In the genomic region with DNA sequence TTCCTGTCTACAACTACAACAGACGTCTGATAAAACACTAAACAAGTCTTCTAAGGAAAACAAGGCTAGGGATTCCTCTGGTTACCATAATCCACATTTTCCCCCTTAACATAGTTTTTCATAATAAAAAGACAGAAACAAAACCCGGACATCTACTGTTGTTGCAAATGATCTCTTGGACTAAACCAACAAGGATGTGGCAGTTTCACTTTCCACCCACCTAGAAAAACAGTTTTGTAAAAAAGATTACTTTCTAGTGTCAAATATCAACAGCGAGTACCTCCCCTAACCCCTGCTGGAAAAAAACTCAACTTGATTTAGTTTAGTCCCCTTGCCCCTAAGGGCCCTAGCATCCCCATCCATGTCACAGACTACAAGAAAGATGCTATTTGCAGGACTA, we compare ENCODE assay signal across 10 cellular contexts. TPM values are rescaled to one million over a fixed set of nuclear protein-coding genes. Genes with fewer than 3 reads are reported as not detected.
A peak's percentile ranks its signal among the peaks of the same experiment; 100 is the strongest.
DNase-seq lines count a peak whose midpoint lies in the region; ATAC-seq, FAIRE-seq and TF ChIP-seq lines count a peak whose summit lies in the region.
"Had no signal": no experiment of that assay in that cellular context is flagged by ENCODE, and none has a peak within 500 bp of the region (broad histone marks: within the 10 kb centered on the region; RNA-seq: fewer than 3 reads in every experiment).

No MANE protein-coding gene starts in this region.

- H3K36me3 Mint-ChIP-seq in activated naive CD4-positive, alpha-beta T cell treated with anti-CD3 and anti-CD28 coated beads, Interleukin-2, amount 50 U/mL, for 24 hours, result peaks cover 15% of the 10 kb centered on the region
- H3K36me3 Mint-ChIP-seq in activated CD4-positive, alpha-beta memory T cell treated with anti-CD3 and anti-CD28 coated beads for 36 hours, result peaks cover 61% of the 10 kb centered on the region

- TF ChIP-seq CTCF in HepG2 (CRISPR knock-in tag; IDR thresholded peaks at IDR 0.05) (no peak), stomach (IDR thresholded peaks at IDR 0.05) (no peak)

- POLR2A ChIA-PET in activated CD4-positive, alpha-beta memory T cell treated with anti-CD3 and anti-CD28 coated beads for 36 hours (lab: Charles Lee), result interaction anchor here (0.8 kb wide), 1 partner anchor 17 kb away, joined by 3 read pairs; no protein-coding TSS in a partner anchor
- POLR2A ChIA-PET in HepG2 (lab: Yijun Ruan, JAX), result interaction anchor here (1.5 kb wide), 1 partner anchor 60 kb away, joined by 3 read pairs; a partner anchor contains a TSS

- no peak for ATAC-seq in HepG2

- in situ Hi-C loops in HepG2 (cut with HindIII; ENCODE audit: extremely low pct_ligation_motif_present, low pct_unique_long_range_greater_than_20kb), result no loop called here

- H3K27ac ChIP-seq in HepG2 (ENCODE audit: extremely low read length, insufficient read depth, low read length) (peak overlapping the region; percentile 30), stomach (peak overlapping the region in 4 of 5 donors; percentile 61 to 81 (median 68))
- H3K27ac ChIP-seq: SJCRH30 had no signal

- H3K9ac ChIP-seq in HepG2 (ENCODE audit: insufficient read depth, low read depth, low read length), result no peak overlapping the region

- no peaks in the 10 kb centered on the region for H3K9me3 ChIP-seq in HepG2 (ENCODE audit: low read length)
- H3K9me3 ChIP-seq in stomach, result no peaks in the 10 kb centered on the region
- H3K9me3 ChIP-seq: SJCRH30 had no signal

- no TSS peak for BruUV-seq in HepG2 (replicated peaks; lab: Mats Ljungman, UMichigan)

- DNase-seq in activated naive CD4-positive, alpha-beta T cell treated with anti-CD3 and anti-CD28 coated beads, Interleukin-2, amount 50 U/mL, for 16 hours, result no peak
- DNase-seq in activated CD4-positive, alpha-beta memory T cell treated with anti-CD3 and anti-CD28 coated beads for 36 hours, result no peak
- no peak for DNase-seq in HepG2 (ENCODE audit: low spot score)
- no peak for DNase-seq in stomach
- no peak for DNase-seq in activated effector memory CD4-positive, alpha-beta T cell treated with Interleukin-2 at 50 U/mL for 16 hours
- DNase-seq in germinal center (ENCODE audit: low spot score), result no peak
- DNase-seq in NAMALWA (ENCODE audit: low spot score), result no peak
- DNase-seq: SJCRH30 had no signal

- CTCF ChIA-PET in activated CD4-positive, alpha-beta memory T cell treated with anti-CD3 and anti-CD28 coated beads for 36 hours (lab: Charles Lee), result interaction anchor here (0.8 to 1.2 kb wide), 5 partner anchors 12 to 145 kb away, joined by 3 to 4 read pairs (median 3); a partner anchor contains a TSS
- CTCF ChIA-PET in HepG2 (lab: Yijun Ruan, JAX; ENCODE audit: low intra/inter-chr PET ratio, low total read pairs), result no interaction called here

- H3K27me3 Mint-ChIP-seq in activated naive CD4-positive, alpha-beta T cell treated with anti-CD3 and anti-CD28 coated beads, Interleukin-2, amount 50 U/mL, for 24 hours, result no peaks in the 10 kb centered on the region
- no peaks in the 10 kb centered on the region for H3K27me3 Mint-ChIP-seq in activated CD4-positive, alpha-beta memory T cell treated with anti-CD3 and anti-CD28 coated beads for 36 hours

- no peaks in the 10 kb centered on the region; the same call in 1 of the 2 replicates for H4K20me1 ChIP-seq in HepG2 (ENCODE audit: insufficient read depth, low read length)

- H3K4me3 ChIP-seq in HepG2 (replicated peaks in 1 of 3; ENCODE audit: insufficient read depth in 1 of 3, low read depth in 2 of 3, low read length in 3 of 3) (no peak overlapping the region), stomach (no peak overlapping the region)
- H3K4me3 ChIP-seq: SJCRH30 had no signal

- TF ChIP-seq POLR2A in HepG2 (IDR thresholded peaks at IDR 0.05; ENCODE audit: insufficient read depth in 1 of 2, low read depth in 2 of 2, low read length in 2 of 2), result no peak
- TF ChIP-seq POLR2A in stomach (IDR thresholded peaks at IDR 0.05), result no peak

- TF ChIP-seq EP300 in HepG2 (IDR thresholded peaks at IDR 0.05; ENCODE audit: low read depth in 2 of 2, low read length in 2 of 2), result no peak
- no peak for TF ChIP-seq EP300 in HepG2 (CRISPR knock-in tag; IDR thresholded peaks at IDR 0.05; ENCODE audit: borderline replicate concordance)
- no peak for TF ChIP-seq EP300 in stomach (IDR thresholded peaks at IDR 0.05)

- peaks cover 5% of the 10 kb centered on the region for H3K79me2 ChIP-seq in HepG2 (ENCODE audit: insufficient read depth, low read length)

- TF ChIP-seq RAD21 in HepG2 (CRISPR knock-in tag; IDR thresholded peaks at IDR 0.05), result no peak

- FAIRE-seq in HepG2 (lab: Jason Lieb, UNC), result no peak

- H3K4me3 Mint-ChIP-seq in activated naive CD4-positive, alpha-beta T cell treated with anti-CD3 and anti-CD28 coated beads, Interleukin-2, amount 50 U/mL, for 24 hours, result no peak overlapping the region
- H3K4me3 Mint-ChIP-seq in activated CD4-positive, alpha-beta memory T cell treated with anti-CD3 and anti-CD28 coated beads for 36 hours, result no peak overlapping the region

- no peak overlapping the region for H2AFZ ChIP-seq in HepG2 (ENCODE audit: low read length)

- H3K36me3 ChIP-seq in HepG2 (replicated peaks in 1 of 2; ENCODE audit: control insufficient read depth in 1 of 2, insufficient read depth in 2 of 2, low read length in 2 of 2) (peaks cover 28 to 86% of the 10 kb centered on the region in 2 experiments), stomach (peaks cover 60 to 75% (median 73%) of the 10 kb centered on the region in 4 donors)

- H3K4me1 Mint-ChIP-seq in activated naive CD4-positive, alpha-beta T cell treated with anti-CD3 and anti-CD28 coated beads, Interleukin-2, amount 50 U/mL, for 24 hours, result peaks cover 57% of the 10 kb centered on the region
- H3K4me1 Mint-ChIP-seq in activated CD4-positive, alpha-beta memory T cell treated with anti-CD3 and anti-CD28 coated beads for 36 hours (ENCODE audit: low read depth), result peaks cover 66% of the 10 kb centered on the region

- no peaks in the 10 kb centered on the region for H3K9me3 Mint-ChIP-seq in activated naive CD4-positive, alpha-beta T cell treated with anti-CD3 and anti-CD28 coated beads, Interleukin-2, amount 50 U/mL, for 24 hours
- no peaks in the 10 kb centered on the region for H3K9me3 Mint-ChIP-seq in activated CD4-positive, alpha-beta memory T cell treated with anti-CD3 and anti-CD28 coated beads for 36 hours

- H3K27ac Mint-ChIP-seq in activated naive CD4-positive, alpha-beta T cell treated with anti-CD3 and anti-CD28 coated beads, Interleukin-2, amount 50 U/mL, for 24 hours, result peak overlapping the region; percentile 92
- H3K27ac Mint-ChIP-seq in activated CD4-positive, alpha-beta memory T cell treated with anti-CD3 and anti-CD28 coated beads for 36 hours, result peak overlapping the region; percentile 87

- WGBS in HepG2 (ENCODE audit: low lambda C conversion rate), result 91% methylated on average over 3 of the region's 3 CpGs
- WGBS in stomach, 5 donors, result 33 to 39% (median 35%) methylated on average over 3 of the region's 3 CpGs

- intact Hi-C loops in activated CD4-positive, alpha-beta memory T cell treated with anti-CD3 and anti-CD28 coated beads for 36 hours (cut with micrococcal nuclease), result no loop called here
- intact Hi-C loops in HepG2 (cut with micrococcal nuclease; ENCODE audit: unreplicated experiment), result no loop called here
- intact Hi-C loops in stomach (cut with DNase I; ENCODE audit: low total_unique reads), result no loop called here

- H3K27me3 ChIP-seq in HepG2 (ENCODE audit: control insufficient read depth in 1 of 2, insufficient read depth in 2 of 2, low read length in 2 of 2) (no peaks in the 10 kb centered on the region), stomach (no peaks in the 10 kb centered on the region)
- H3K27me3 ChIP-seq: SJCRH30 had no signal

- H3K4me2 ChIP-seq in HepG2 (ENCODE audit: low read depth, low read length), result no peak overlapping the region

- no peaks in the 10 kb centered on the region for H3K4me1 ChIP-seq in HepG2 (ENCODE audit: insufficient read depth, low read length)
- H3K4me1 ChIP-seq in stomach, result peaks cover 42 to 93% (median 72%) of the 10 kb centered on the region in 4 donors

RNA-seq across cellular contexts. Expression of a gene that starts 5.4 kb away (rescaled TPM):
- total RNA-seq in activated CD4-positive, alpha-beta memory T cell treated with anti-CD3 and anti-CD28 coated beads for 36 hours, result not detected
- total RNA-seq in HepG2 (2016; rRNA removed; fragmentation: Illumina TruSeq; extraction: Trizol) (not detected in 2 replicates), stomach (not detected)
- not detected in 2 replicates for total RNA-seq in HepG2 (2016; cell fraction: cytosol; rRNA removed; fragmentation: Illumina TruSeq; extraction: Trizol; ENCODE audit: low read depth)
- not detected in 2 replicates for total RNA-seq in HepG2 (2016; cell fraction: insoluble cytoplasmic fraction; rRNA removed; fragmentation: Illumina TruSeq; extraction: Trizol)
- total RNA-seq in HepG2 (2016; cell fraction: membrane; rRNA removed; fragmentation: Illumina TruSeq; extraction: Trizol), result not detected in 2 replicates
- not detected in 2 replicates for total RNA-seq in HepG2 (2016; cell fraction: nucleus; rRNA removed; fragmentation: Illumina TruSeq; extraction: Trizol)
- polyA plus RNA-seq in HepG2 (2011; rRNA removed) (not detected in 2 replicates), stomach (under 1 TPM in 1 of 3 donors, not detected in 2; 0.75 TPM)
- polyA plus RNA-seq in HepG2 (2011; cell fraction: cytosol; rRNA removed), result not detected in 2 replicates
- not detected in 2 replicates for polyA plus RNA-seq in HepG2 (2011; cell fraction: nucleus; rRNA removed)
- polyA plus RNA-seq in HepG2 (2012), result 1.0 and 1.8 TPM in 2 replicates
- not detected in 2 replicates for polyA plus RNA-seq in HepG2 (2016; cell fraction: cytosol; fragmentation: Illumina TruSeq; extraction: Trizol; ENCODE audit: low read depth)
- not detected in 2 replicates for polyA plus RNA-seq in HepG2 (2016; cell fraction: insoluble cytoplasmic fraction; fragmentation: Illumina TruSeq; extraction: Trizol; ENCODE audit: low read depth)
- not detected in 2 replicates for polyA plus RNA-seq in HepG2 (2016; cell fraction: membrane; fragmentation: Illumina TruSeq; extraction: Trizol; ENCODE audit: low read depth)
- not detected in 2 replicates for polyA plus RNA-seq in HepG2 (2016; cell fraction: nucleus; fragmentation: Illumina TruSeq; extraction: Trizol; ENCODE audit: insufficient read depth, low read depth)
- polyA minus RNA-seq in HepG2 (2011; rRNA and poly(A)+ RNA removed; ENCODE audit: low replicate concordance), result 0.23 TPM in 1 of 2 replicates, not detected in the other
- not detected in 2 replicates for polyA minus RNA-seq in HepG2 (2011; cell fraction: cytosol; rRNA and poly(A)+ RNA removed)
- not detected in 2 replicates for polyA minus RNA-seq in HepG2 (2011; cell fraction: nucleus; rRNA and poly(A)+ RNA removed)
- total RNA-seq: activated CD8-positive, alpha-beta memory T cell treated with anti-CD3 and anti-CD28 coated beads for 36 hours; SJCRH30 had no signal

RNA-seq across cellular contexts. Expression of a gene that starts 5.6 kb away (rescaled TPM):
- total RNA-seq in activated CD4-positive, alpha-beta memory T cell treated with anti-CD3 and anti-CD28 coated beads for 36 hours, result 10 to 100 TPM; 18.0 to 20.4 TPM
- total RNA-seq in HepG2 (2016; rRNA removed; fragmentation: Illumina TruSeq; extraction: Trizol) (10.2 and 21.1 TPM in 2 replicates), stomach (100 to 1,000 TPM in 3 of 5 donors, 10 to 100 TPM in 2; 29.9 to 144 (median 110) TPM)
- 22.3 and 24.6 TPM in 2 replicates for total RNA-seq in HepG2 (2016; cell fraction: cytosol; rRNA removed; fragmentation: Illumina TruSeq; extraction: Trizol; ENCODE audit: low read depth)
- total RNA-seq in HepG2 (2016; cell fraction: insoluble cytoplasmic fraction; rRNA removed; fragmentation: Illumina TruSeq; extraction: Trizol), result 11.3 and 25.7 TPM in 2 replicates
- total RNA-seq in HepG2 (2016; cell fraction: membrane; rRNA removed; fragmentation: Illumina TruSeq; extraction: Trizol), result 23.1 and 36.2 TPM in 2 replicates
- total RNA-seq in HepG2 (2016; cell fraction: nucleus; rRNA removed; fragmentation: Illumina TruSeq; extraction: Trizol), result 24.8 and 30.8 TPM in 2 replicates
- polyA plus RNA-seq in HepG2 (2011; rRNA removed) (19.5 and 22.6 TPM in 2 replicates), stomach (10 to 100 TPM; 63.4 to 95.9 (median 92.6) TPM)
- polyA plus RNA-seq in HepG2 (2011; cell fraction: cytosol; rRNA removed), result 6.9 and 14.1 TPM in 2 replicates
- polyA plus RNA-seq in HepG2 (2011; cell fraction: nucleus; rRNA removed), result 100 and 124 TPM in 2 replicates
- polyA plus RNA-seq in HepG2 (2012), result 6.1 and 12.6 TPM in 2 replicates
- 18.4 and 24.3 TPM in 2 replicates for polyA plus RNA-seq in HepG2 (2016; cell fraction: cytosol; fragmentation: Illumina TruSeq; extraction: Trizol; ENCODE audit: low read depth)
- polyA plus RNA-seq in HepG2 (2016; cell fraction: insoluble cytoplasmic fraction; fragmentation: Illumina TruSeq; extraction: Trizol; ENCODE audit: low read depth), result 6.2 and 10.5 TPM in 2 replicates
- 18.9 and 31.1 TPM in 2 replicates for polyA plus RNA-seq in HepG2 (2016; cell fraction: membrane; fragmentation: Illumina TruSeq; extraction: Trizol; ENCODE audit: low read depth)
- polyA plus RNA-seq in HepG2 (2016; cell fraction: nucleus; fragmentation: Illumina TruSeq; extraction: Trizol; ENCODE audit: insufficient read depth, low read depth), result 52.6 and 66.2 TPM in 2 replicates
- polyA minus RNA-seq in HepG2 (2011; rRNA and poly(A)+ RNA removed; ENCODE audit: low replicate concordance), result 26.7 and 143 TPM in 2 replicates
- polyA minus RNA-seq in HepG2 (2011; cell fraction: cytosol; rRNA and poly(A)+ RNA removed), result 4.2 and 4.5 TPM in 2 replicates
- 29.2 and 31.8 TPM in 2 replicates for polyA minus RNA-seq in HepG2 (2011; cell fraction: nucleus; rRNA and poly(A)+ RNA removed)

RNA-seq across cellular contexts. Expression of a gene that starts 14.4 kb away (rescaled TPM):
- 10 to 100 TPM; 56.0 to 62.3 TPM for total RNA-seq in activated CD4-positive, alpha-beta memory T cell treated with anti-CD3 and anti-CD28 coated beads for 36 hours
- total RNA-seq in HepG2 (2016; rRNA removed; fragmentation: Illumina TruSeq; extraction: Trizol), result 8.4 and 9.6 TPM in 2 replicates
- total RNA-seq in HepG2 (2016; cell fraction: cytosol; rRNA removed; fragmentation: Illumina TruSeq; extraction: Trizol; ENCODE audit: low read depth), result 1.1 and 1.6 TPM in 2 replicates
- 7.9 and 8.9 TPM in 2 replicates for total RNA-seq in HepG2 (2016; cell fraction: insoluble cytoplasmic fraction; rRNA removed; fragmentation: Illumina TruSeq; extraction: Trizol)
- total RNA-seq in HepG2 (2016; cell fraction: membrane; rRNA removed; fragmentation: Illumina TruSeq; extraction: Trizol), result 3.2 and 4.1 TPM in 2 replicates
- 13.5 and 13.7 TPM in 2 replicates for total RNA-seq in HepG2 (2016; cell fraction: nucleus; rRNA removed; fragmentation: Illumina TruSeq; extraction: Trizol)
- 9.6 TPM in 2 replicates for polyA plus RNA-seq in HepG2 (2011; rRNA removed)
- polyA plus RNA-seq in HepG2 (2011; cell fraction: cytosol; rRNA removed), result 4.2 and 5.2 TPM in 2 replicates
- polyA plus RNA-seq in HepG2 (2011; cell fraction: nucleus; rRNA removed), result 16.3 and 19.6 TPM in 2 replicates
- 18.1 and 29.9 TPM in 2 replicates for polyA plus RNA-seq in HepG2 (2012)
- polyA plus RNA-seq in HepG2 (2016; cell fraction: cytosol; fragmentation: Illumina TruSeq; extraction: Trizol; ENCODE audit: low read depth), result 1.7 and 2.2 TPM in 2 replicates
- 32.0 and 38.8 TPM in 2 replicates for polyA plus RNA-seq in HepG2 (2016; cell fraction: insoluble cytoplasmic fraction; fragmentation: Illumina TruSeq; extraction: Trizol; ENCODE audit: low read depth)
- polyA plus RNA-seq in HepG2 (2016; cell fraction: membrane; fragmentation: Illumina TruSeq; extraction: Trizol; ENCODE audit: low read depth), result 5.2 and 6.2 TPM in 2 replicates
- polyA plus RNA-seq in HepG2 (2016; cell fraction: nucleus; fragmentation: Illumina TruSeq; extraction: Trizol; ENCODE audit: insufficient read depth, low read depth), result 36.3 and 36.5 TPM in 2 replicates
- 7.7 and 18.1 TPM in 2 replicates for polyA minus RNA-seq in HepG2 (2011; rRNA and poly(A)+ RNA removed; ENCODE audit: low replicate concordance)
- 6.1 and 6.7 TPM in 2 replicates for polyA minus RNA-seq in HepG2 (2011; cell fraction: cytosol; rRNA and poly(A)+ RNA removed)
- 24.2 and 25.9 TPM in 2 replicates for polyA minus RNA-seq in HepG2 (2011; cell fraction: nucleus; rRNA and poly(A)+ RNA removed)
- 10 to 100 TPM; 10.3 to 73.5 (median 36.0) TPM for total RNA-seq in stomach
- 10 to 100 TPM; 25.1 to 28.6 (median 27.3) TPM for polyA plus RNA-seq in stomach

RNA-seq across cellular contexts. Expression of a gene that starts 15.4 kb away (rescaled TPM):
- total RNA-seq in activated CD4-positive, alpha-beta memory T cell treated with anti-CD3 and anti-CD28 coated beads for 36 hours, result 10 to 100 TPM; 37.6 to 43.0 TPM
- total RNA-seq in HepG2 (2016; rRNA removed; fragmentation: Illumina TruSeq; extraction: Trizol) (36.4 and 42.5 TPM in 2 replicates), stomach (10 to 100 TPM in 1 of 5 donors, 1 to 10 TPM in 3, under 1 TPM in 1; 0.89 to 26.6 (median 8.2) TPM)
- 24.6 and 27.3 TPM in 2 replicates for total RNA-seq in HepG2 (2016; cell fraction: cytosol; rRNA removed; fragmentation: Illumina TruSeq; extraction: Trizol; ENCODE audit: low read depth)
- 34.2 and 43.0 TPM in 2 replicates for total RNA-seq in HepG2 (2016; cell fraction: insoluble cytoplasmic fraction; rRNA removed; fragmentation: Illumina TruSeq; extraction: Trizol)
- total RNA-seq in HepG2 (2016; cell fraction: membrane; rRNA removed; fragmentation: Illumina TruSeq; extraction: Trizol), result 29.0 and 29.6 TPM in 2 replicates
- total RNA-seq in HepG2 (2016; cell fraction: nucleus; rRNA removed; fragmentation: Illumina TruSeq; extraction: Trizol), result 18.6 and 23.5 TPM in 2 replicates
- polyA plus RNA-seq in HepG2 (2011; rRNA removed) (28.0 and 29.1 TPM in 2 replicates), stomach (10 to 100 TPM; 16.6 to 33.6 (median 26.0) TPM)
- polyA plus RNA-seq in HepG2 (2011; cell fraction: cytosol; rRNA removed), result 22.8 and 26.1 TPM in 2 replicates
- 14.1 and 20.3 TPM in 2 replicates for polyA plus RNA-seq in HepG2 (2011; cell fraction: nucleus; rRNA removed)
- polyA plus RNA-seq in HepG2 (2012), result 23.9 and 33.1 TPM in 2 replicates
- polyA plus RNA-seq in HepG2 (2016; cell fraction: cytosol; fragmentation: Illumina TruSeq; extraction: Trizol; ENCODE audit: low read depth), result 13.1 and 13.2 TPM in 2 replicates
- 48.5 and 50.3 TPM in 2 replicates for polyA plus RNA-seq in HepG2 (2016; cell fraction: insoluble cytoplasmic fraction; fragmentation: Illumina TruSeq; extraction: Trizol; ENCODE audit: low read depth)
- polyA plus RNA-seq in HepG2 (2016; cell fraction: membrane; fragmentation: Illumina TruSeq; extraction: Trizol; ENCODE audit: low read depth), result 18.0 and 18.5 TPM in 2 replicates
- polyA plus RNA-seq in HepG2 (2016; cell fraction: nucleus; fragmentation: Illumina TruSeq; extraction: Trizol; ENCODE audit: insufficient read depth, low read depth), result 41.9 and 45.0 TPM in 2 replicates
- 17.4 and 47.6 TPM in 2 replicates for polyA minus RNA-seq in HepG2 (2011; rRNA and poly(A)+ RNA removed; ENCODE audit: low replicate concordance)
- polyA minus RNA-seq in HepG2 (2011; cell fraction: cytosol; rRNA and poly(A)+ RNA removed), result 13.7 and 15.7 TPM in 2 replicates
- polyA minus RNA-seq in HepG2 (2011; cell fraction: nucleus; rRNA and poly(A)+ RNA removed), result 12.1 and 14.8 TPM in 2 replicates

RNA-seq across cellular contexts. Expression of a gene that starts 23.5 kb away (rescaled TPM):
- under 1 TPM; 0.12 to 0.21 TPM for total RNA-seq in activated CD4-positive, alpha-beta memory T cell treated with anti-CD3 and anti-CD28 coated beads for 36 hours
- 0.11 TPM in 1 of 2 replicates, not detected in the other for total RNA-seq in HepG2 (2016; rRNA removed; fragmentation: Illumina TruSeq; extraction: Trizol)
- not detected in 2 replicates for total RNA-seq in HepG2 (2016; cell fraction: cytosol; rRNA removed; fragmentation: Illumina TruSeq; extraction: Trizol; ENCODE audit: low read depth)
- total RNA-seq in HepG2 (2016; cell fraction: insoluble cytoplasmic fraction; rRNA removed; fragmentation: Illumina TruSeq; extraction: Trizol), result 0.13 TPM in 1 of 2 replicates, not detected in the other
- 0.09 TPM in 1 of 2 replicates, not detected in the other for total RNA-seq in HepG2 (2016; cell fraction: membrane; rRNA removed; fragmentation: Illumina TruSeq; extraction: Trizol)
- 0.25 and 0.28 TPM in 2 replicates for total RNA-seq in HepG2 (2016; cell fraction: nucleus; rRNA removed; fragmentation: Illumina TruSeq; extraction: Trizol)
- polyA plus RNA-seq in HepG2 (2011; rRNA removed), result 0.04 TPM in 1 of 2 replicates, not detected in the other
- not detected in 2 replicates for polyA plus RNA-seq in HepG2 (2011; cell fraction: cytosol; rRNA removed)
- polyA plus RNA-seq in HepG2 (2011; cell fraction: nucleus; rRNA removed), result 0.17 and 0.45 TPM in 2 replicates
- polyA plus RNA-seq in HepG2 (2012), result not detected in 2 replicates
- polyA plus RNA-seq in HepG2 (2016; cell fraction: cytosol; fragmentation: Illumina TruSeq; extraction: Trizol; ENCODE audit: low read depth), result not detected in 2 replicates
- polyA plus RNA-seq in HepG2 (2016; cell fraction: insoluble cytoplasmic fraction; fragmentation: Illumina TruSeq; extraction: Trizol; ENCODE audit: low read depth), result not detected in 2 replicates
- polyA plus RNA-seq in HepG2 (2016; cell fraction: membrane; fragmentation: Illumina TruSeq; extraction: Trizol; ENCODE audit: low read depth), result not detected in 2 replicates
- 0.18 TPM in 1 of 2 replicates, not detected in the other for polyA plus RNA-seq in HepG2 (2016; cell fraction: nucleus; fragmentation: Illumina TruSeq; extraction: Trizol; ENCODE audit: insufficient read depth, low read depth)
- 0.28 and 0.70 TPM in 2 replicates for polyA minus RNA-seq in HepG2 (2011; rRNA and poly(A)+ RNA removed; ENCODE audit: low replicate concordance)
- polyA minus RNA-seq in HepG2 (2011; cell fraction: cytosol; rRNA and poly(A)+ RNA removed), result not detected in 2 replicates
- 0.87 and 1.5 TPM in 2 replicates for polyA minus RNA-seq in HepG2 (2011; cell fraction: nucleus; rRNA and poly(A)+ RNA removed)
- total RNA-seq in stomach, result 10 to 100 TPM in 2 of 5 donors, 1 to 10 TPM in 3; 4.0 to 20.0 (median 8.2) TPM
- 1 to 10 TPM; 1.6 to 4.6 (median 1.8) TPM for polyA plus RNA-seq in stomach
